In genomic region chr1:244163861-244164562, GRCh38 we compare ENCODE assay signal across 1 cellular context.
TF ChIP-seq lines count a peak whose summit lies in the region.

No MANE protein-coding gene starts in this region.

TF ChIP-seq in HepG2, 621 proteins besides CTCF, POLR2A, EP300 and RAD21 (continued from another document):
- TF ChIP-seq NAIF1 (CRISPR knock-in tag; IDR thresholded peaks at IDR 0.05; ENCODE audit: borderline replicate concordance) (no peak), FOXO4 (CRISPR knock-in tag; conservative IDR thresholded peaks at IDR 0.05) (no peak), CREB1 (IDR thresholded peaks at IDR 0.05) (no peak), CREB1 (CRISPR knock-in tag; IDR thresholded peaks at IDR 0.05) (no peak), GMEB2 (CRISPR knock-in tag; IDR thresholded peaks at IDR 0.05; ENCODE audit: low read depth) (no peak)
